ENCODE assay signal across 8 cellular contexts in the genomic region with DNA sequence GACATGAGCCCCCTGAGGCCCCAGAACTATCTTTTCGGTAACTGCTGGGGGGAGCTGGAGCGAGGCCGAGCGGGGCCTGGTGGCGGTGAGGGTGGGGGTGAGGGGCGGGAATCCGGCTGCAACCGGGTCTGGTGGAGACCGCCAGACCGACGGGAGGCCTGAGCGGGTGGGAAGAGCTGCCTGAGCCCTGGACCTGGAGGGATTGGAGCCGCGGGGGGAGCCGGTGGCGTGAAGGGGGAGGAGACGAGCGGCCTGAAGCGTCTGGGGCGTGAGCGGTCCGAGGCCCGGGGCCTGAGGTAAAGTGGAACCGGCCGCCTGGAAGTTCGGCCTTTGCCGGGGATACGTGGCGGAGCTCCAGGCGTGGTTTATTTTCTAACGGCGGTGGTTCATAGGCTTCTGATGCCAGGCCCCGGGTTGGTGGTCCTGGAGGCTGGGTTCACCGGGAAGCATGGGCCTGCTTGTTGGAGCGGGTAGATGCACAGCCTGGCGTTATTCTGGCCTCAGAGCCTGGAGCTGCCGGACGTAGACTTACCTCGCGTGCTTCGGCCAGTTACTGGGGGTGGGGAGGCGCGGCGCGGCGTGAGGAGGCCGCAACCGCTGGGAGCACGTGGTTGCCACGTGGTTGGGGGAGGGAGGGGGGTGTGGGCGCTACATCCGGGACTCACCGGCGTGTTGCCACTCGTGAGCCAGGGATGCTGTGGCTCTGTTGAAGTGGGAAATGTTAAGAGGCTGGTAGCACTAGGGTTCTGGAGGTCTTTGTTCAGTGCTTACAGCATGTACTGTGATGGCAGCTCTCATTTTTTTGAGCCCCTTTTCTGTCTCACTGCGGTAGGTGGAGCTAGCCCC. TPM values are rescaled to one million over a fixed set of nuclear protein-coding genes. Genes with fewer than 3 reads are reported as not detected.
DNase-seq lines count a peak whose midpoint lies in the region; ATAC-seq and TF ChIP-seq lines count a peak whose summit lies in the region.

No MANE protein-coding gene starts in this region.

- no peaks in the 10 kb centered on the region for H3K27me3 Mint-ChIP-seq in activated B cell treated with CpG ODN at 0.5 μM for 24 hours

- POLR2A ChIA-PET in activated B cell treated with CpG ODN at 0.5 μM for 24 hours (lab: Charles Lee) = interaction anchor here (0.6 to 2.2 kb wide), 18 partner anchors 9 to 1806 kb away, joined by 3 to 7 read pairs (median 3); partner anchors contain the start of genes DUSP1, FBXW11, STK10 and TLX3

- H3K36me3 Mint-ChIP-seq in activated B cell treated with CpG ODN at 0.5 μM for 24 hours (ENCODE audit: low read depth) = peaks cover 57% of the 10 kb centered on the region

- peak overlapping the region; percentile 98 for H3K27ac Mint-ChIP-seq in activated B cell treated with CpG ODN at 0.5 μM for 24 hours

- CTCF ChIA-PET in activated B cell treated with CpG ODN at 0.5 μM for 24 hours (lab: Charles Lee) = interaction anchor here (1.2 kb wide), 1 partner anchor 520 kb away, joined by 3 read pairs; no protein-coding TSS in a partner anchor

- TF ChIP-seq CTCF in activated B cell treated with CpG ODN at 0.5 μM for 24 hours (IDR thresholded peaks at IDR 0.05) (no peak), cardiac fibroblast (IDR thresholded peaks at IDR 0.05; ENCODE audit: low read depth, low read length) (peak; percentile 2)

- peaks cover 59% of the 10 kb centered on the region for H3K4me1 Mint-ChIP-seq in activated B cell treated with CpG ODN at 0.5 μM for 24 hours

- ATAC-seq in HG02642 (IDR thresholded peaks at IDR 0.05; ENCODE audit: poor library complexity, unreplicated experiment) = peak; percentile 42
- peak; percentile 12 for ATAC-seq in activated B cell treated with CpG ODN at 0.5 μM for 24 hours (ENCODE audit: low read depth)

- no peaks in the 10 kb centered on the region for H3K9me3 Mint-ChIP-seq in activated B cell treated with CpG ODN at 0.5 μM for 24 hours

- intact Hi-C loops in activated B cell treated with CpG ODN at 0.5 μM for 24 hours (cut with micrococcal nuclease) = loop anchor here (1.0 to 10.0 kb wide), 9 partner anchors 33 to 1669 kb away; partner anchors contain the start of genes CREBRF, FBXW11, RPL26L1 and STK10

- peak overlapping the region; percentile 97 to 99 for H3K4me3 ChIP-seq in cardiac fibroblast (replicated peaks in 1 of 2; ENCODE audit: low read depth in 2 of 2, low read length in 2 of 2)

- DNase-seq in DMS153 (lab: John Stamatoyannopoulos, UW) (peak; percentile 9), DMS153 treated with DMSO at 0.1 percent for 48 hours (lab: John Stamatoyannopoulos, UW; ENCODE audit: unreplicated experiment) (no peak), NCI-H1694 (lab: John Stamatoyannopoulos, UW) (peak; percentile 31), activated B cell treated with CpG ODN at 0.5 μM for 24 hours (peak; percentile 70), cardiac fibroblast (ENCODE audit: low read depth in 2 of 2) (peak; percentile 79 to 80), islet precursor cell (peak; percentile 86)
- peak; percentile 73 to 83 (median 74) for DNase-seq in stimulated activated CD4-positive, alpha-beta T cell treated with anti-CD3 and anti-CD28 coated beads, Interleukin-12 subunit alpha, Interleukin-12 subunit beta, amount 100 ng/mL, for 48 hours (ENCODE audit: low read depth in 2 of 3, low spot score in 1 of 3)

- H3K4me3 Mint-ChIP-seq in activated B cell treated with CpG ODN at 0.5 μM for 24 hours = peak overlapping the region; percentile 99

RNA-seq across cellular contexts. Expression of gene NPM1, which starts 0.5 kb away (rescaled TPM):
- 1,505 and 1,563 TPM in 2 replicates for total RNA-seq in activated B cell treated with CpG ODN at 0.5 μM for 24 hours

RNA-seq across cellular contexts. Expression of gene FGF18, which starts 31.3 kb away (rescaled TPM):
- total RNA-seq in activated B cell treated with CpG ODN at 0.5 μM for 24 hours = 0.15 TPM in 1 of 2 replicates, not detected in the other
